Comparison of ENCODE assay signal across 8 cellular contexts in genomic region chr9:88578486-88579362, GRCh38. TPM values are rescaled to one million over a fixed set of nuclear protein-coding genes. Genes with fewer than 3 reads are reported as not detected.
A peak's percentile ranks its signal among the peaks of the same experiment; 100 is the strongest.
DNase-seq lines count a peak whose midpoint lies in the region; ATAC-seq and TF ChIP-seq lines count a peak whose summit lies in the region.

No MANE protein-coding gene starts in this region.

- H3K4me3 Mint-ChIP-seq in effector memory CD8-positive, alpha-beta T cell, result peak overlapping the region in 1 of 2 donors; percentile 53

- peaks cover 26 to 64% of the 10 kb centered on the region in 2 donors for H3K27me3 Mint-ChIP-seq in effector memory CD8-positive, alpha-beta T cell

- no peak overlapping the region for H3K9ac ChIP-seq in mesendoderm (ENCODE audit: low read length)

- ATAC-seq in HG02885 (IDR thresholded peaks at IDR 0.05; ENCODE audit: poor library complexity, unreplicated experiment), result peak; percentile 79
- peak; percentile 52 for ATAC-seq in effector memory CD8-positive, alpha-beta T cell (replicated peaks)

- H3K23ac ChIP-seq in mesendoderm (ENCODE audit: low read length), result no peak overlapping the region

- H2BK5ac ChIP-seq in mesendoderm (ENCODE audit: low read length), result no peak overlapping the region

- peaks cover 3 to 4% of the 10 kb centered on the region in 2 donors for H3K4me1 Mint-ChIP-seq in effector memory CD8-positive, alpha-beta T cell (ENCODE audit: low read depth in 2 of 2)

- H3K36me3 ChIP-seq in mesendoderm (ENCODE audit: control insufficient read depth, insufficient read depth, low read length), result no peaks in the 10 kb centered on the region

- H3K18ac ChIP-seq in mesendoderm (ENCODE audit: low read length), result no peak overlapping the region

- no peak overlapping the region for H3K4ac ChIP-seq in mesendoderm (ENCODE audit: low read depth, low read length)

- no peak overlapping the region for H3K4me2 ChIP-seq in mesendoderm (ENCODE audit: low read length)

- peak overlapping the region; percentile 40 for H3K56ac ChIP-seq in mesendoderm (ENCODE audit: low read length)

- no peak overlapping the region for H4K8ac ChIP-seq in mesendoderm (ENCODE audit: low read depth, low read length)

- no peak overlapping the region for H2BK120ac ChIP-seq in mesendoderm (ENCODE audit: low read depth, low read length)

- H3K36me3 Mint-ChIP-seq in effector memory CD8-positive, alpha-beta T cell (ENCODE audit: insufficient read depth), result no peaks in the 10 kb centered on the region

- H3K9me3 Mint-ChIP-seq in effector memory CD8-positive, alpha-beta T cell, result no peaks in the 10 kb centered on the region

- H3K79me1 ChIP-seq in mesendoderm (ENCODE audit: low read length), result no peaks in the 10 kb centered on the region

- no peaks in the 10 kb centered on the region for H3K27me3 ChIP-seq in mesendoderm (ENCODE audit: insufficient read depth, low read length, poor library complexity)

- H3K4me1 ChIP-seq in mesendoderm (ENCODE audit: control insufficient read depth, low read depth, low read length), result no peaks in the 10 kb centered on the region

- no peak overlapping the region for H2AK5ac ChIP-seq in mesendoderm (ENCODE audit: low read length)

- no CpG with 5 or more reads among the region's 27 CpGs for WGBS in mesendoderm (ENCODE audit: extremely low coverage, insufficient coverage, low lambda C conversion rate)

- H3K79me2 ChIP-seq in mesendoderm (ENCODE audit: control insufficient read depth, insufficient read depth, low read length), result no peaks in the 10 kb centered on the region

- no peak overlapping the region for H4K5ac ChIP-seq in mesendoderm (ENCODE audit: low read length)

- peak; percentile 79 for DNase-seq in 8988T
- DNase-seq in NCI-H748 (lab: John Stamatoyannopoulos, UW; ENCODE audit: unreplicated experiment), result peak; percentile 62
- peak; percentile 90 for DNase-seq in activated CD8-positive, alpha-beta memory T cell treated with anti-CD3 and anti-CD28 coated beads for 24 hours
- DNase-seq in effector memory CD8-positive, alpha-beta T cell, result peak; percentile 57 to 63 (median 59)
- DNase-seq in mesendoderm, result peak; percentile 74
- peak; percentile 26 to 45 for DNase-seq in stimulated activated CD8-positive, alpha-beta memory T cell treated with anti-CD3 and anti-CD28 coated beads, Interleukin-15, amount 100 ng/mL, for 48 hours (ENCODE audit: low read depth in 2 of 2)

- H3K4me3 ChIP-seq in mesendoderm (ENCODE audit: low read length), result no peak overlapping the region

- H3K27ac ChIP-seq in mesendoderm (ENCODE audit: low read depth, low read length), result no peak overlapping the region

- no peak overlapping the region for H3K27ac Mint-ChIP-seq in effector memory CD8-positive, alpha-beta T cell

- no peak overlapping the region for H2BK15ac ChIP-seq in mesendoderm (replicated peaks; ENCODE audit: low read depth)

- TF ChIP-seq CTCF in GM12874 (IDR thresholded peaks at IDR 0.05; ENCODE audit: insufficient read depth, low read depth, low read length), result peak; percentile 90

RNA-seq across cellular contexts. Expression of gene NXNL2, which starts 43.7 kb away (rescaled TPM):
- 0.32 TPM for polyA plus RNA-seq in mesendoderm (2013, experiment 1 of 2)
- 0.22 TPM for polyA plus RNA-seq in mesendoderm (2013, experiment 2 of 2)

Comparison
In these comparisons a context has a peak if more than half of its experiments do, and no peak if none do; other contexts are left out.
1. DNase-seq: peak in every context shown above with its lines; median percentile 90 in activated CD8-positive, alpha-beta memory T cell treated with anti-CD3 and anti-CD28 coated beads for 24 hours; 79 in 8988T; 74 in mesendoderm; 62 in NCI-H748; 59 in effector memory CD8-positive, alpha-beta T cell; 36 in stimulated activated CD8-positive, alpha-beta memory T cell treated with anti-CD3 and anti-CD28 coated beads, Interleukin-15, amount 100 ng/mL, for 48 hours.